Comparison of ENCODE assay signal across 28 cellular contexts in the genomic region with DNA sequence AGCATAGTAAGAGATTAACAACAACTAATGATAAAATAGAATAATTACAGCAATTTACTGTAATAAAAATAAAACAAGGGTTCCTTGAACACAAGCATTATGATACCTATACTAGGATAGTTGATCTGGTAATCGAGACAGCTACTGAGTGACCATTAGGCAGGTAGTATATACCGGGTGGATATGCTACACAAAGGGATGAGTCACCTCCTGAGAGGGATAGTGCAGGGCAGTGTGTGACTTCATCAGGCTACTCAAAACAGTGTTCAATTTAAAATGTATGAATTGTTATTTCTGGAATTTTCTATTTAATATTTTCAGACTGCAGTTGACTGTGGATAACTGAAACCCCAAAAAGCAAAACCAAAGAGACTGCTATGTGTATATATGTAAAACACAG.
"Had no signal": no experiment of that assay in that cellular context is flagged by ENCODE, and none has a peak within 500 bp of the region (broad histone marks: within the 10 kb centered on the region; RNA-seq: fewer than 3 reads in every experiment).

No MANE protein-coding gene starts in this region.

- H3K9me3 ChIP-seq: ascending aorta, body of pancreas, Peyer's patch, SJSA1 had no signal

- H3K36me3 ChIP-seq: ascending aorta, Peyer's patch, SJSA1 had no signal

- H3K4me3 ChIP-seq: ascending aorta, body of pancreas, Peyer's patch, SJSA1 had no signal

- H3K4me1 ChIP-seq: ascending aorta, body of pancreas, Peyer's patch, SJSA1 had no signal

- DNase-seq: activated CD4-positive, alpha-beta T cell treated with anti-CD3 and anti-CD28 coated beads, Interleukin-2, amount 10 ng/mL, durations not matched to agents 24 days and 14 days; activated CD4-positive, alpha-beta T cell treated with anti-CD3 and anti-CD28 coated beads, Interleukin-2, amount 50 U/mL, for 48 hours; activated CD4-positive, CD25-positive, alpha-beta regulatory T cell treated with anti-CD3 and anti-CD28 coated beads, Interleukin-2, amount 50 U/mL, for 72 hours; activated CD8-positive, alpha-beta memory T cell treated with anti-CD3 and anti-CD28 coated beads, Interleukin-2, amount 10 ng/mL, durations not matched to agents 7 days and 5 days; activated effector memory CD4-positive, alpha-beta T cell treated with Interleukin-2 at 50 U/mL for 16 hours; activated naive CD4-positive, alpha-beta T cell treated with Interleukin-2 at 50 U/mL for 16 hours; activated naive CD8-positive, alpha-beta T cell treated with anti-CD3 and anti-CD28 coated beads, Interleukin-2, amount 50 U/mL, for 24 hours; activated T-cell treated with anti-CD3 and anti-CD28 coated beads, Interleukin-2, amount 50 U/mL, for 24 hours; amniotic stem cell; body of pancreas; Karpas-422; MM.1S; NCI-H1105; NCI-H1436 treated with DMSO at 0.1 percent for 48 hours; NCI-H187; NCI-H2081; NCI-H510A treated with DMSO at 0.1 percent for 48 hours; NCI-H69; NK-92 treated with Interleukin-12 subunit alpha and Interleukin-12 subunit beta, amount 100 ng/mL, for 24 hours; OCI-M1; Peyer's patch; SHP77; SW 1271 had no signal

- H3K27ac ChIP-seq: ascending aorta, body of pancreas, Peyer's patch, SJSA1 had no signal

- H3K27me3 ChIP-seq: ascending aorta, body of pancreas, Peyer's patch, SJSA1 had no signal

- ATAC-seq: activated CD8-positive, alpha-beta memory T cell treated with anti-CD3 and anti-CD28 coated beads, Interleukin-2, amount 10 ng/mL, durations not matched to agents 7 days and 5 days; activated naive CD4-positive, alpha-beta T cell treated with anti-CD3 and anti-CD28 coated beads, Interleukin-2, amount 50 U/mL, for 72 hours; activated naive CD8-positive, alpha-beta T cell treated with anti-CD3 and anti-CD28 coated beads, Interleukin-2, amount 50 U/mL, for 24 hours; body of pancreas; SK-N-SH treated with all-trans-retinoic acid at 6 μM for 48 hours; WTC11 had no signal
